In the genomic region with DNA sequence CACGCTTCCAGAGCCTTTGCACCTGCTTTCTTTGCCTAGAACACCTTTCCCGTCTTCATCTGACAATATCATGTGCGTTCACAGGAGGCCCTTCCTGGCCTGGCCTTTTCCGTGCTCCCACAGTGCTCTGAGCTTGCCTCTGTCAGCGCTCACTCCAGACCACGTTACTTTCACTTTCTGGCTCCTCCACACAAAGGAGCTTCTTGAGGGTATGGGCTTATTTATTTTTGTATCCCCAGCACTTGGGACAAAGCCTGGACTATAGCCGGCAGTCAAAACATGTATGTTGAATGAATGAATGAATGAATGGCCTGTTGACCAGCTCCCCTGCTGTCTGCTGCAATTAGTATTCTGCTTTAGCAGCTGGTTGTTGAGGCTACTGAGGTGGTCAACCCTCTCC, we compare ENCODE assay signal across 17 cellular contexts. TPM values are rescaled to one million over a fixed set of nuclear protein-coding genes. Genes with fewer than 3 reads are reported as not detected.
A peak's percentile ranks its signal among the peaks of the same experiment; 100 is the strongest.
DNase-seq lines count a peak whose midpoint lies in the region; ATAC-seq and TF ChIP-seq lines count a peak whose summit lies in the region.
"Had no signal": no experiment of that assay in that cellular context is flagged by ENCODE, and none has a peak within 500 bp of the region (broad histone marks: within the 10 kb centered on the region; RNA-seq: fewer than 3 reads in every experiment).

No MANE protein-coding gene starts in this region.

- H3K56ac ChIP-seq in mesendoderm (ENCODE audit: low read length), result no peak overlapping the region

- CTCF ChIA-PET in CD8-positive, alpha-beta T cell (lab: Charles Lee), result interaction anchor here (0.5 kb wide), 1 partner anchor 352 kb away, joined by 3 read pairs; no protein-coding TSS in a partner anchor

- WGBS in esophagus muscularis mucosa, result 31% methylated on average over 7 of the region's 7 CpGs
- WGBS in mesendoderm (ENCODE audit: extremely low coverage, insufficient coverage, low lambda C conversion rate), result no CpG with 5 or more reads among the region's 7 CpGs

- H2AK5ac ChIP-seq in mesendoderm (ENCODE audit: low read length), result no peak overlapping the region

- no peak overlapping the region for H3K4ac ChIP-seq in mesendoderm (ENCODE audit: low read depth, low read length)

- intact Hi-C loops in CD8-positive, alpha-beta T cell (cut with DNase I, micrococcal nuclease), result no loop called here
- intact Hi-C loops in esophagus muscularis mucosa (cut with DNase I), result no loop called here

- peaks cover 11% of the 10 kb centered on the region for H3K4me1 Mint-ChIP-seq in CD8-positive, alpha-beta T cell (ENCODE audit: low read depth)

- POLR2A ChIA-PET in CD8-positive, alpha-beta T cell (lab: Charles Lee), result no interaction called here

- H3K27me3 ChIP-seq in CD8-positive, alpha-beta T cell (ENCODE audit: insufficient read depth, low read length), result peaks cover 15% of the 10 kb centered on the region
- H3K27me3 ChIP-seq in esophagus muscularis mucosa (peaks cover 4 to 29% (median 18%) of the 10 kb centered on the region in 4 donors), mucosa of stomach (ENCODE audit: control insufficient read depth, insufficient read depth, low read length) (peaks cover 36% of the 10 kb centered on the region), mesendoderm (ENCODE audit: insufficient read depth, low read length, poor library complexity) (peaks cover 6% of the 10 kb centered on the region)
- H3K27me3 ChIP-seq: ovary had no signal

- no peaks in the 10 kb centered on the region for H3K9me3 ChIP-seq in CD8-positive, alpha-beta T cell (ENCODE audit: low read length)
- H3K9me3 ChIP-seq in esophagus muscularis mucosa, result no peaks in the 10 kb centered on the region
- H3K9me3 ChIP-seq in mucosa of stomach (ENCODE audit: control insufficient read depth, low read length), result no peaks in the 10 kb centered on the region
- H3K9me3 ChIP-seq: ovary had no signal

- TF ChIP-seq CTCF in CD8-positive, alpha-beta T cell (IDR thresholded peaks at IDR 0.05), result no peak
- TF ChIP-seq CTCF in esophagus muscularis mucosa (IDR thresholded peaks at IDR 0.05), result no peak

- TF ChIP-seq EP300 in esophagus muscularis mucosa (IDR thresholded peaks at IDR 0.05), result no peak

- no peak overlapping the region for H3K4me3 ChIP-seq in CD8-positive, alpha-beta T cell (ENCODE audit: low read depth, low read length)
- peak overlapping the region; percentile 11 to 33 (median 26) for H3K4me3 ChIP-seq in esophagus muscularis mucosa
- H3K4me3 ChIP-seq in mucosa of stomach (ENCODE audit: low read length), result no peak overlapping the region
- H3K4me3 ChIP-seq in mesendoderm (ENCODE audit: low read length), result no peak overlapping the region
- H3K4me3 ChIP-seq: ovary, PC-9 had no signal

- H2BK5ac ChIP-seq in mesendoderm (ENCODE audit: low read length), result no peak overlapping the region

- no peaks in the 10 kb centered on the region for H3K36me3 ChIP-seq in CD8-positive, alpha-beta T cell (ENCODE audit: insufficient read depth, low read length)
- H3K36me3 ChIP-seq in esophagus muscularis mucosa (peaks cover 0 to 18% (median 14%) of the 10 kb centered on the region in 4 donors), mucosa of stomach (ENCODE audit: control insufficient read depth, insufficient read depth, low read length) (peaks cover 4% of the 10 kb centered on the region), mesendoderm (ENCODE audit: control insufficient read depth, insufficient read depth, low read length) (peaks cover 2% of the 10 kb centered on the region)
- H3K36me3 ChIP-seq: ovary had no signal

- no peaks in the 10 kb centered on the region for H3K79me2 ChIP-seq in mesendoderm (ENCODE audit: control insufficient read depth, insufficient read depth, low read length)

- no peaks in the 10 kb centered on the region for H3K79me1 ChIP-seq in mesendoderm (ENCODE audit: low read length)

- no peaks in the 10 kb centered on the region for H3K36me3 Mint-ChIP-seq in CD8-positive, alpha-beta T cell
- H3K36me3 Mint-ChIP-seq: T-cell had no signal

- H3K27me3 Mint-ChIP-seq in CD8-positive, alpha-beta T cell (ENCODE audit: low read depth), result peaks cover 47% of the 10 kb centered on the region

- peak overlapping the region; percentile 44 for H3K4me3 Mint-ChIP-seq in CD8-positive, alpha-beta T cell
- H3K4me3 Mint-ChIP-seq: activated T-cell treated with anti-CD3 and anti-CD28 coated beads, Interleukin-2, amount 50 U/mL, for 24 hours; T-cell had no signal

- no peak overlapping the region for H2BK120ac ChIP-seq in mesendoderm (ENCODE audit: low read depth, low read length)

- no peak overlapping the region for H3K27ac Mint-ChIP-seq in CD8-positive, alpha-beta T cell
- H3K27ac Mint-ChIP-seq: activated T-cell treated with anti-CD3 and anti-CD28 coated beads, Interleukin-2, amount 50 U/mL, for 24 hours; T-cell had no signal

- no peak overlapping the region for H3K23ac ChIP-seq in mesendoderm (ENCODE audit: low read length)

- H3K9ac ChIP-seq in mucosa of stomach (ENCODE audit: low read length), result peak overlapping the region; percentile 3
- no peak overlapping the region for H3K9ac ChIP-seq in mesendoderm (ENCODE audit: low read length)
- H3K9ac ChIP-seq: KMS-11 had no signal

- H4K5ac ChIP-seq in mesendoderm (ENCODE audit: low read length), result no peak overlapping the region

- no peak for ATAC-seq in CD8-positive, alpha-beta T cell
- ATAC-seq: foreskin keratinocyte, T-cell had no signal

- H4K8ac ChIP-seq in mesendoderm (ENCODE audit: low read depth, low read length), result no peak overlapping the region

- H3K9me3 Mint-ChIP-seq in CD8-positive, alpha-beta T cell, result no peaks in the 10 kb centered on the region
- H3K9me3 Mint-ChIP-seq: activated T-cell treated with anti-CD3 and anti-CD28 coated beads, Interleukin-2, amount 50 U/mL, for 24 hours; T-cell had no signal

- H3K4me1 ChIP-seq in CD8-positive, alpha-beta T cell (ENCODE audit: insufficient read depth, low read length), result peaks cover 6% of the 10 kb centered on the region
- H3K4me1 ChIP-seq in esophagus muscularis mucosa, result peaks cover 8 to 29% (median 25%) of the 10 kb centered on the region in 4 donors
- peaks cover 14% of the 10 kb centered on the region for H3K4me1 ChIP-seq in mucosa of stomach (ENCODE audit: control insufficient read depth, insufficient read depth, low read length)
- no peaks in the 10 kb centered on the region for H3K4me1 ChIP-seq in mesendoderm (ENCODE audit: control insufficient read depth, low read depth, low read length)
- H3K4me1 ChIP-seq: foreskin keratinocyte had no signal

- no peak overlapping the region for H3K4me2 ChIP-seq in mesendoderm (ENCODE audit: low read length)
- H3K4me2 ChIP-seq: KMS-11, PC-9 had no signal

- no peak overlapping the region for H2BK15ac ChIP-seq in mesendoderm (replicated peaks; ENCODE audit: low read depth)

- H3K18ac ChIP-seq in mesendoderm (ENCODE audit: low read length), result no peak overlapping the region

- H3K27ac ChIP-seq in CD8-positive, alpha-beta T cell (ENCODE audit: low read depth, low read length), result no peak overlapping the region
- H3K27ac ChIP-seq in esophagus muscularis mucosa (replicated peaks in 1 of 4) (no peak overlapping the region), mesendoderm (ENCODE audit: low read depth, low read length) (no peak overlapping the region)
- H3K27ac ChIP-seq: foreskin keratinocyte, KMS-11, ovary, PC-9 had no signal

- TF ChIP-seq POLR2A in esophagus muscularis mucosa (IDR thresholded peaks at IDR 0.05; ENCODE audit: low read depth), result no peak

- no peak for DNase-seq in CD8-positive, alpha-beta T cell
- peak; percentile 45 for DNase-seq in OCI-M1 (lab: John Stamatoyannopoulos, UW)
- DNase-seq in esophagus muscularis mucosa (ENCODE audit: extremely low spot score), result no peak
- DNase-seq in NCI-H146 (lab: John Stamatoyannopoulos, UW), result no peak
- no peak for DNase-seq in mesendoderm
- DNase-seq in T-helper 9 cell, result no peak
- DNase-seq in kidney tubule cell (ENCODE audit: low spot score), result no peak
- DNase-seq: activated CD4-positive, alpha-beta T cell treated with anti-CD3 and anti-CD28 coated beads for 1 hour; activated T-cell treated with anti-CD3 and anti-CD28 coated beads, Interleukin-2, amount 50 U/mL, for 24 hours; foreskin keratinocyte; HCEC 1CT; NCI-H1417; ovary; PC-9; T-cell had no signal

RNA-seq across cellular contexts. Expression of gene LRRC71, which starts 11.1 kb away (rescaled TPM):
- not detected for total RNA-seq in CD8-positive, alpha-beta T cell
- not detected for total RNA-seq in esophagus muscularis mucosa
- polyA plus RNA-seq in mesendoderm (2013, experiment 1 of 2), result not detected
- 0.14 TPM for polyA plus RNA-seq in mesendoderm (2013, experiment 2 of 2)
- total RNA-seq: foreskin keratinocyte, PC-9, T-cell had no signal
- polyA plus RNA-seq: foreskin keratinocyte had no signal

RNA-seq across cellular contexts. Expression of gene PEAR1, which starts 38.0 kb away (rescaled TPM):
- not detected for total RNA-seq in CD8-positive, alpha-beta T cell
- total RNA-seq in esophagus muscularis mucosa, result 10 to 100 TPM in 2 of 4 donors, 1 to 10 TPM in 2; 6.1 to 13.6 (median 10.9) TPM
- 0.46 TPM for polyA plus RNA-seq in mesendoderm (2013, experiment 1 of 2)
- polyA plus RNA-seq in mesendoderm (2013, experiment 2 of 2), result 0.39 TPM

Comparison
In these comparisons a context has a peak if more than half of its experiments do, and no peak if none do; other contexts are left out.
1. H3K4me3 ChIP-seq: peak in esophagus muscularis mucosa (4 of 4); none in CD8-positive, alpha-beta T cell (single experiment), mucosa of stomach (single experiment) and mesendoderm (single experiment).
2. RNA of gene PEAR1, which starts 38.0 kb away (total RNA-seq): 6.1 to 13.6 TPM in esophagus muscularis mucosa; not detected in CD8-positive, alpha-beta T cell; every median in the first group is over 4 times any median in the second.